In the genomic region with DNA sequence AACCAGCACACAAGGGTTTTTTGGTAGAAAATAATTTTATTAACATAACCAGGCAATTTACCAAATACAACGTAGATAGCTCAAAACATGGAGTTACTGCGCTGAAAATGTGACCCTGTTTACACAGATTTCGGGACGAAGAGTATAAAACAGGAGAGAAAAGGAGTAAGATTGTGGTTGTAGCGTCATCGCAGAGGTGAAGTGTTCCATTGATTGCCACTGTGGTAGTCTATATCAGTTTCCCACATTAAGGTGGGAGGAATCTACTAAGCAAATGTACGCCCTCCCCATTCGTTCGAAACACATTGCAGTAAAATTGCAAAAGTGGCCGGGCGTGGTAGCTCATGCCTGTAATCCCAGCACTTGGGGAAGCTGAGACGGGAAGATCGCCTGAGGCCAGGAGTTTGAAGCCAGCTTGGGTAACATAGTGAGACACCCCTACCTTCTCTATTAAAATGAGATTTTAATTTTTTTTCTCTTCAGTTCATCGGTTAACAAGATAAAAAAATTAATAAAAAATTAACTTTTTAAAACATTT, we compare ENCODE assay signal across 8 cellular contexts. TPM values are rescaled to one million over a fixed set of nuclear protein-coding genes. Genes with fewer than 3 reads are reported as not detected.
DNase-seq lines count a peak whose midpoint lies in the region; ATAC-seq and TF ChIP-seq lines count a peak whose summit lies in the region.
"Not testable (repeated sequence)": the region's sequence is repeated elsewhere in the genome, so short reads cannot be mapped to it uniquely, and the experiment has no call there.

No MANE protein-coding gene starts in this region.

- TF ChIP-seq POLR2A in Peyer's patch (IDR thresholded peaks at IDR 0.05): not testable (repeated sequence)

- H3K4me3 Mint-ChIP-seq in activated naive CD4-positive, alpha-beta T cell treated with anti-CD3 and anti-CD28 coated beads, Interleukin-2, amount 10 ng/mL, durations not matched to agents 7 days and 5 days: peak overlapping the region; percentile 89
- H3K4me3 Mint-ChIP-seq in natural killer cell treated with Interleukin-12 subunit alpha and Interleukin-12 subunit beta and Interleukin-15 and Interleukin-18, amount 100 ng/mL, for 72 hours: peak overlapping the region; percentile 79
- H3K4me3 Mint-ChIP-seq in stimulated activated effector memory CD8-positive, alpha-beta T cell treated with anti-CD3 and anti-CD28 coated beads, Interleukin-12 subunit alpha, Interleukin-12 subunit beta, amount 100 ng/mL, for 72 hours: peak overlapping the region; percentile 82

- H3K4me1 ChIP-seq in BE2C; effector memory CD4-positive, alpha-beta T cell (ENCODE audit: control insufficient read depth, insufficient read depth, low read length, poor library complexity, severe bottlenecking); iPS-18a (ENCODE audit: control insufficient read depth, low read depth, low read length): not testable (repeated sequence)
- peaks cover 0 to 26% (median 4%) of the 10 kb centered on the region in 4 donors for H3K4me1 ChIP-seq in Peyer's patch

- ATAC-seq in natural killer cell treated with Interleukin-12 subunit alpha and Interleukin-12 subunit beta and Interleukin-15 and Interleukin-18, amount 100 ng/mL, for 72 hours; stimulated activated effector memory CD8-positive, alpha-beta T cell treated with anti-CD3 and anti-CD28 coated beads, Interleukin-12 subunit alpha, Interleukin-12 subunit beta, amount 100 ng/mL, for 72 hours: not testable (repeated sequence)

- DNase-seq in BE2C; Peyer's patch; activated naive CD4-positive, alpha-beta T cell treated with anti-CD3 and anti-CD28 coated beads, Interleukin-2, amount 10 ng/mL, durations not matched to agents 7 days and 5 days; effector memory CD4-positive, alpha-beta T cell; natural killer cell treated with Interleukin-12 subunit alpha and Interleukin-12 subunit beta and Interleukin-15 and Interleukin-18, amount 100 ng/mL, for 72 hours (ENCODE audit: low spot score): not testable (repeated sequence)
- DNase-seq in HL-60 (ENCODE audit: low read depth in 1 of 2, low spot score in 1 of 2): peak in 1 of 2 experiments; percentile 47
- peak in 1 of 2 donors; percentile 49 for DNase-seq in stimulated activated effector memory CD8-positive, alpha-beta T cell treated with anti-CD3 and anti-CD28 coated beads, Interleukin-12 subunit alpha, Interleukin-12 subunit beta, amount 100 ng/mL, for 72 hours (ENCODE audit: low spot score in 2 of 2)

- not testable (repeated sequence) for H3K36me3 Mint-ChIP-seq in activated naive CD4-positive, alpha-beta T cell treated with anti-CD3 and anti-CD28 coated beads, Interleukin-2, amount 10 ng/mL, durations not matched to agents 7 days and 5 days; natural killer cell treated with Interleukin-12 subunit alpha and Interleukin-12 subunit beta and Interleukin-15 and Interleukin-18, amount 100 ng/mL, for 72 hours
- H3K36me3 Mint-ChIP-seq in stimulated activated effector memory CD8-positive, alpha-beta T cell treated with anti-CD3 and anti-CD28 coated beads, Interleukin-12 subunit alpha, Interleukin-12 subunit beta, amount 100 ng/mL, for 72 hours: peaks cover 14% of the 10 kb centered on the region

- H3K27me3 ChIP-seq in BE2C; HL-60 (ENCODE audit: insufficient read depth, poor library complexity, severe bottlenecking); Peyer's patch; effector memory CD4-positive, alpha-beta T cell (replicated peaks; ENCODE audit: control insufficient read depth, insufficient read depth, low read length, poor library complexity, severe bottlenecking); iPS-18a (ENCODE audit: control insufficient read depth, insufficient read depth, low read length): not testable (repeated sequence)

- CTCF ChIA-PET in activated naive CD4-positive, alpha-beta T cell treated with anti-CD3 and anti-CD28 coated beads, Interleukin-2, amount 10 ng/mL, durations not matched to agents 7 days and 5 days (lab: Charles Lee): interaction anchor here (1.0 kb wide), 1 partner anchor 11 kb away, joined by 3 read pairs; no protein-coding TSS in a partner anchor

- H3K4me3 ChIP-seq in BE2C (ENCODE audit: low read depth, low read length) (peak overlapping the region; percentile 88), HL-60 (replicated peaks; ENCODE audit: insufficient read depth, low read length) (peak overlapping the region; percentile 95), Peyer's patch (peak overlapping the region; percentile 68 to 98 (median 82)), iPS-18a (ENCODE audit: low read length) (peak overlapping the region; percentile 74)
- H3K4me3 ChIP-seq in effector memory CD4-positive, alpha-beta T cell (ENCODE audit: insufficient read depth, low read depth, low read length, poor library complexity, severe bottlenecking): peak overlapping the region; percentile 97

- not testable (repeated sequence) for H3K9me3 ChIP-seq in BE2C; Peyer's patch; effector memory CD4-positive, alpha-beta T cell (ENCODE audit: control insufficient read depth, low read length); iPS-18a (ENCODE audit: control insufficient read depth, low read depth, low read length)

- H3K27me3 Mint-ChIP-seq in activated naive CD4-positive, alpha-beta T cell treated with anti-CD3 and anti-CD28 coated beads, Interleukin-2, amount 10 ng/mL, durations not matched to agents 7 days and 5 days; natural killer cell treated with Interleukin-12 subunit alpha and Interleukin-12 subunit beta and Interleukin-15 and Interleukin-18, amount 100 ng/mL, for 72 hours: not testable (repeated sequence)

- peak overlapping the region; percentile 84 for H3K9ac ChIP-seq in iPS-18a (ENCODE audit: low read length)

- TF ChIP-seq CTCF in BE2C (IDR thresholded peaks at IDR 0.05; ENCODE audit: low read depth, low read length); HL-60 (IDR thresholded peaks at IDR 0.05; ENCODE audit: insufficient read depth, low read length); Peyer's patch (IDR thresholded peaks at IDR 0.05): not testable (repeated sequence)

- H3K9me3 Mint-ChIP-seq in activated naive CD4-positive, alpha-beta T cell treated with anti-CD3 and anti-CD28 coated beads, Interleukin-2, amount 10 ng/mL, durations not matched to agents 7 days and 5 days; natural killer cell treated with Interleukin-12 subunit alpha and Interleukin-12 subunit beta and Interleukin-15 and Interleukin-18, amount 100 ng/mL, for 72 hours; stimulated activated effector memory CD8-positive, alpha-beta T cell treated with anti-CD3 and anti-CD28 coated beads, Interleukin-12 subunit alpha, Interleukin-12 subunit beta, amount 100 ng/mL, for 72 hours: not testable (repeated sequence)

- not testable (repeated sequence) for H3K4me1 Mint-ChIP-seq in activated naive CD4-positive, alpha-beta T cell treated with anti-CD3 and anti-CD28 coated beads, Interleukin-2, amount 10 ng/mL, durations not matched to agents 7 days and 5 days
- H3K4me1 Mint-ChIP-seq in natural killer cell treated with Interleukin-12 subunit alpha and Interleukin-12 subunit beta and Interleukin-15 and Interleukin-18, amount 100 ng/mL, for 72 hours (ENCODE audit: low read depth in 2 of 2): peaks cover 10% of the 10 kb centered on the region in 2 donors
- peaks cover 15% of the 10 kb centered on the region for H3K4me1 Mint-ChIP-seq in stimulated activated effector memory CD8-positive, alpha-beta T cell treated with anti-CD3 and anti-CD28 coated beads, Interleukin-12 subunit alpha, Interleukin-12 subunit beta, amount 100 ng/mL, for 72 hours

- H3K36me3 ChIP-seq in BE2C; Peyer's patch; effector memory CD4-positive, alpha-beta T cell (ENCODE audit: control insufficient read depth, insufficient read depth, low read length); iPS-18a (ENCODE audit: control insufficient read depth, low read depth, low read length): not testable (repeated sequence)

- H3K27ac ChIP-seq in HL-60 (replicated peaks); iPS-18a (ENCODE audit: low read length): not testable (repeated sequence)
- H3K27ac ChIP-seq in Peyer's patch: peak overlapping the region in 1 of 4 donors; percentile 94
- peak overlapping the region; percentile 92 for H3K27ac ChIP-seq in effector memory CD4-positive, alpha-beta T cell (ENCODE audit: insufficient read depth, low read length, poor library complexity, severe bottlenecking)

- H3K27ac Mint-ChIP-seq in activated naive CD4-positive, alpha-beta T cell treated with anti-CD3 and anti-CD28 coated beads, Interleukin-2, amount 10 ng/mL, durations not matched to agents 7 days and 5 days: peak overlapping the region; percentile 24
- H3K27ac Mint-ChIP-seq in natural killer cell treated with Interleukin-12 subunit alpha and Interleukin-12 subunit beta and Interleukin-15 and Interleukin-18, amount 100 ng/mL, for 72 hours: peak overlapping the region; percentile 62 to 80
- H3K27ac Mint-ChIP-seq in stimulated activated effector memory CD8-positive, alpha-beta T cell treated with anti-CD3 and anti-CD28 coated beads, Interleukin-12 subunit alpha, Interleukin-12 subunit beta, amount 100 ng/mL, for 72 hours: not testable (repeated sequence)

RNA-seq across cellular contexts. Expression of a gene that starts 1.0 kb away (rescaled TPM):
- 55.1 TPM for polyA plus RNA-seq in BE2C (2012; ENCODE audit: insufficient read depth, insufficient read length, low read depth)
- total RNA-seq in Peyer's patch: 100 to 1,000 TPM; 131 to 247 (median 201) TPM
- 10 to 100 TPM; 68.9 to 70.2 TPM for total RNA-seq in natural killer cell treated with Interleukin-12 subunit alpha and Interleukin-12 subunit beta and Interleukin-15 and Interleukin-18, amount 100 ng/mL, for 72 hours

RNA-seq across cellular contexts. Expression of a gene that starts 36.6 kb away (rescaled TPM):
- 190 TPM for polyA plus RNA-seq in BE2C (2012; ENCODE audit: insufficient read depth, insufficient read length, low read depth)
- total RNA-seq in Peyer's patch: 100 to 1,000 TPM in 2 of 4 donors, 10 to 100 TPM in 2; 39.2 to 148 (median 90.3) TPM
- total RNA-seq in natural killer cell treated with Interleukin-12 subunit alpha and Interleukin-12 subunit beta and Interleukin-15 and Interleukin-18, amount 100 ng/mL, for 72 hours: 100 to 1,000 TPM in 1 of 2 donors, 10 to 100 TPM in 1; 63.6 to 156 TPM
